In genomic region chr12:102513272-102513671, GRCh38 we compare ENCODE assay signal across 18 cellular contexts. TPM values are rescaled to one million over a fixed set of nuclear protein-coding genes. Genes with fewer than 3 reads are reported as not detected.
DNase-seq lines count a peak whose midpoint lies in the region; ATAC-seq and TF ChIP-seq lines count a peak whose summit lies in the region.
"Had no signal": no experiment of that assay in that cellular context is flagged by ENCODE, and none has a peak within 500 bp of the region (broad histone marks: within the 10 kb centered on the region; RNA-seq: fewer than 3 reads in every experiment).

No MANE protein-coding gene starts in this region.

- H3K27ac ChIP-seq in heart left ventricle, result no peak overlapping the region

- peak; percentile 41 for DNase-seq in Right ventricle myocardium inferior (ENCODE audit: missing footprints)
- no peak for DNase-seq in heart left ventricle
- DNase-seq in HEK293T (ENCODE audit: extremely low spot score), result no peak
- no peak for DNase-seq in H7
- DNase-seq: 8988T; activated naive CD4-positive, alpha-beta T cell treated with Interleukin-2 at 50 U/mL for 16 hours; CD8-positive, alpha-beta memory T cell; islet precursor cell; NK-92 treated with Interleukin-12 subunit alpha and Interleukin-12 subunit beta, amount 100 ng/mL, for 24 hours; SIG-M5; stimulated activated CD4-positive, alpha-beta T cell treated with anti-CD3 and anti-CD28 coated beads, Interleukin-15, amount 100 ng/mL, for 24 hours; trophoblast cell had no signal

- no peak for TF ChIP-seq POLR2A in heart left ventricle (IDR thresholded peaks at IDR 0.05)

- intact Hi-C loops in Right ventricle myocardium inferior (cut with DNase I) (no loop called here), heart left ventricle (cut with DNase I) (no loop called here)

- no peaks in the 10 kb centered on the region for H3K36me3 Mint-ChIP-seq in stimulated activated memory B cell treated with anti-CD40 and anti-IgM and Interleukin-4, amounts not matched to agents 10 μg/mL and 1 μg/mL and 100 μg/mL, for 72 hours
- H3K36me3 Mint-ChIP-seq: CD8-positive, alpha-beta memory T cell had no signal

- H3K4me1 Mint-ChIP-seq in stimulated activated memory B cell treated with anti-CD40 and anti-IgM and Interleukin-4, amounts not matched to agents 10 μg/mL and 1 μg/mL and 100 μg/mL, for 72 hours, result peaks cover 14% of the 10 kb centered on the region
- H3K4me1 Mint-ChIP-seq: CD8-positive, alpha-beta memory T cell had no signal

- no peaks in the 10 kb centered on the region for H3K9me3 Mint-ChIP-seq in stimulated activated memory B cell treated with anti-CD40 and anti-IgM and Interleukin-4, amounts not matched to agents 10 μg/mL and 1 μg/mL and 100 μg/mL, for 72 hours
- H3K9me3 Mint-ChIP-seq: CD8-positive, alpha-beta memory T cell had no signal

- peak overlapping the region; percentile 26 for H3K27ac Mint-ChIP-seq in stimulated activated memory B cell treated with anti-CD40 and anti-IgM and Interleukin-4, amounts not matched to agents 10 μg/mL and 1 μg/mL and 100 μg/mL, for 72 hours
- H3K27ac Mint-ChIP-seq: CD8-positive, alpha-beta memory T cell had no signal

- ATAC-seq in Right ventricle myocardium inferior, result no peak
- no peak for ATAC-seq in heart left ventricle
- peak; percentile 81 for ATAC-seq in GM21528 (IDR thresholded peaks at IDR 0.05; ENCODE audit: low FRiP score, unreplicated experiment)
- ATAC-seq in HG03045 (IDR thresholded peaks at IDR 0.05; ENCODE audit: unreplicated experiment), result peak; percentile 77
- peak; percentile 84 for ATAC-seq in stimulated activated memory B cell treated with anti-CD40 and anti-IgM and Interleukin-4, amounts not matched to agents 10 μg/mL and 1 μg/mL and 100 μg/mL, for 72 hours
- no peak for ATAC-seq in GM18861 (IDR thresholded peaks at IDR 0.05; ENCODE audit: unreplicated experiment)

- H3K4me3 ChIP-seq in heart left ventricle (no peak overlapping the region), H7 (ENCODE audit: insufficient read depth, low read depth, low read length) (no peak overlapping the region)

- CTCF ChIA-PET in HEK293T (lab: Yijun Ruan, JAX), result no interaction called here

- H3K27me3 Mint-ChIP-seq in stimulated activated memory B cell treated with anti-CD40 and anti-IgM and Interleukin-4, amounts not matched to agents 10 μg/mL and 1 μg/mL and 100 μg/mL, for 72 hours, result peaks cover 18% of the 10 kb centered on the region

- 63 to 79% (median 71%) methylated on average over 8 of the region's 8 CpGs for WGBS in heart left ventricle, 4 donors

- no peak for TF ChIP-seq CTCF in heart left ventricle (IDR thresholded peaks at IDR 0.05)

- H3K4me3 Mint-ChIP-seq in stimulated activated memory B cell treated with anti-CD40 and anti-IgM and Interleukin-4, amounts not matched to agents 10 μg/mL and 1 μg/mL and 100 μg/mL, for 72 hours, result no peak overlapping the region
- H3K4me3 Mint-ChIP-seq: CD8-positive, alpha-beta memory T cell had no signal

- H3K4me1 ChIP-seq in heart left ventricle, result no peaks in the 10 kb centered on the region

- H3K9me3 ChIP-seq in heart left ventricle, result no peaks in the 10 kb centered on the region

- POLR2A ChIA-PET in HEK293T (lab: Yijun Ruan, JAX), result no interaction called here

- H3K27me3 ChIP-seq in heart left ventricle (no peaks in the 10 kb centered on the region), H7 (ENCODE audit: control insufficient read depth, insufficient read depth, low read length) (no peaks in the 10 kb centered on the region)

- H3K36me3 ChIP-seq in heart left ventricle (no peaks in the 10 kb centered on the region), H7 (replicated peaks; ENCODE audit: control insufficient read depth, insufficient read depth, low read length) (no peaks in the 10 kb centered on the region)

TF ChIP-seq in HEK293T, 16 proteins besides CTCF, POLR2A, EP300 and RAD21:
- TF ChIP-seq FOXK2 (IDR thresholded peaks at IDR 0.05) (no peak), PKNOX1 (IDR thresholded peaks at IDR 0.05) (no peak), LEF1 (IDR thresholded peaks at IDR 0.05; ENCODE audit: borderline replicate concordance) (no peak), SP1 (IDR thresholded peaks at IDR 0.05) (no peak), HDGF (IDR thresholded peaks at IDR 0.05; ENCODE audit: borderline replicate concordance) (no peak), NFRKB (IDR thresholded peaks at IDR 0.05) (no peak), CTBP1 (IDR thresholded peaks at IDR 0.05; ENCODE audit: borderline replicate concordance) (no peak), L3MBTL2 (conservative IDR thresholded peaks at IDR 0.05) (no peak), BHLHE40 (IDR thresholded peaks at IDR 0.05; ENCODE audit: borderline replicate concordance) (no peak), FOXA1 (IDR thresholded peaks at IDR 0.05) (no peak), FOXM1 (IDR thresholded peaks at IDR 0.05; ENCODE audit: borderline replicate concordance) (no peak), SUZ12 (IDR thresholded peaks at IDR 0.05) (no peak), ARNT (IDR thresholded peaks at IDR 0.05) (no peak), ZNF384 (IDR thresholded peaks at IDR 0.05) (no peak), TARDBP (IDR thresholded peaks at IDR 0.05) (no peak), ELF4 (IDR thresholded peaks at IDR 0.05) (no peak)
TF ChIP-seq in HEK293T: peak in this region for 0.

RNA-seq across cellular contexts. Expression of gene IGF1, which starts 32.9 kb away (rescaled TPM):
- 10.9 TPM for total RNA-seq in Right ventricle myocardium inferior
- 10 to 100 TPM in 7 of 9 donors, 1 to 10 TPM in 2; 5.2 to 30.3 (median 15.6) TPM for total RNA-seq in heart left ventricle
- polyA plus RNA-seq in heart left ventricle, result 1 to 10 TPM; 1.9 to 3.9 TPM
- total RNA-seq in H7 (2014; rRNA removed; shearing (Covaris generic)), result not detected in 2 replicates
- total RNA-seq: M059J, mononuclear cell had no signal
- polyA plus RNA-seq: CD8-positive, alpha-beta memory T cell had no signal

Comparison
In these comparisons a context has a peak if more than half of its experiments do, and no peak if none do; other contexts are left out.
1. ATAC-seq: peak in GM21528 (single experiment), HG03045 (single experiment) and stimulated activated memory B cell treated with anti-CD40 and anti-IgM and Interleukin-4, amounts not matched to agents 10 μg/mL and 1 μg/mL and 100 μg/mL, for 72 hours (single experiment); none in Right ventricle myocardium inferior (single experiment), heart left ventricle (0 of 4) and GM18861 (single experiment).